In genomic region chr10:109851595-109851994, GRCh38 we compare ENCODE assay signal across 17 cellular contexts.
DNase-seq lines count a peak whose midpoint lies in the region; ATAC-seq and TF ChIP-seq lines count a peak whose summit lies in the region.
"Had no signal": no experiment of that assay in that cellular context is flagged by ENCODE, and none has a peak within 500 bp of the region (broad histone marks: within the 10 kb centered on the region; RNA-seq: fewer than 3 reads in every experiment).

No MANE protein-coding gene starts in this region.

- no peaks in the 10 kb centered on the region for H3K9me3 Mint-ChIP-seq in activated naive CD4-positive, alpha-beta T cell treated with anti-CD3 and anti-CD28 coated beads, Interleukin-2, amount 50 U/mL, for 24 hours
- no peaks in the 10 kb centered on the region for H3K9me3 Mint-ChIP-seq in activated naive CD4-positive, alpha-beta T cell treated with anti-CD3 and anti-CD28 coated beads, Interleukin-2, amount 10 ng/mL, durations not matched to agents 7 days and 5 days
- no peaks in the 10 kb centered on the region for H3K9me3 Mint-ChIP-seq in memory B cell
- H3K9me3 Mint-ChIP-seq: CD14-positive monocyte; CD4-positive, alpha-beta memory T cell; IgD-negative memory B cell had no signal

- no peak for ATAC-seq in memory B cell (ENCODE audit: low read depth)

- WGBS in smooth muscle cell (ENCODE audit: low lambda C conversion rate), result 76% methylated on average over 4 of the region's 4 CpGs

- H3K79me2 ChIP-seq in smooth muscle cell (ENCODE audit: low read depth), result no peaks in the 10 kb centered on the region

- no peaks in the 10 kb centered on the region for H4K20me1 ChIP-seq in smooth muscle cell (ENCODE audit: low read depth)
- H4K20me1 ChIP-seq: BLaER1 had no signal

- no peaks in the 10 kb centered on the region for H3F3A ChIP-seq in smooth muscle cell (ENCODE audit: low read depth)

- H3K4me1 Mint-ChIP-seq in activated naive CD4-positive, alpha-beta T cell treated with anti-CD3 and anti-CD28 coated beads, Interleukin-2, amount 50 U/mL, for 24 hours, result peaks cover 19% of the 10 kb centered on the region
- peaks cover 15% of the 10 kb centered on the region for H3K4me1 Mint-ChIP-seq in activated naive CD4-positive, alpha-beta T cell treated with anti-CD3 and anti-CD28 coated beads, Interleukin-2, amount 10 ng/mL, durations not matched to agents 7 days and 5 days
- H3K4me1 Mint-ChIP-seq in memory B cell, result peaks cover 5% of the 10 kb centered on the region

- TF ChIP-seq CTCF in smooth muscle cell (IDR thresholded peaks at IDR 0.05; ENCODE audit: borderline replicate concordance, insufficient read depth, poor library complexity, severe bottlenecking), result no peak

- H3K27me3 ChIP-seq in smooth muscle cell (ENCODE audit: low read depth), result no peaks in the 10 kb centered on the region
- H3K27me3 ChIP-seq: BLaER1 had no signal

- no peaks in the 10 kb centered on the region for H3K27me3 Mint-ChIP-seq in activated naive CD4-positive, alpha-beta T cell treated with anti-CD3 and anti-CD28 coated beads, Interleukin-2, amount 50 U/mL, for 24 hours
- peaks cover 15% of the 10 kb centered on the region for H3K27me3 Mint-ChIP-seq in activated naive CD4-positive, alpha-beta T cell treated with anti-CD3 and anti-CD28 coated beads, Interleukin-2, amount 10 ng/mL, durations not matched to agents 7 days and 5 days
- H3K27me3 Mint-ChIP-seq in memory B cell, result peaks cover 11% of the 10 kb centered on the region
- H3K27me3 Mint-ChIP-seq: IgD-negative memory B cell had no signal

- no peaks in the 10 kb centered on the region for H3K9me3 ChIP-seq in smooth muscle cell (replicated peaks; ENCODE audit: low read depth)
- H3K9me3 ChIP-seq: BLaER1, HAP-1 had no signal

- no peaks in the 10 kb centered on the region for H3K36me3 ChIP-seq in smooth muscle cell (ENCODE audit: low read depth)
- H3K36me3 ChIP-seq: BLaER1, HAP-1 had no signal

- no peak overlapping the region for H3K27ac ChIP-seq in smooth muscle cell (ENCODE audit: low read depth)
- H3K27ac ChIP-seq: BLaER1 had no signal

- no peak overlapping the region for H3K4me2 ChIP-seq in smooth muscle cell
- H3K4me2 ChIP-seq: BLaER1 had no signal

- CTCF ChIA-PET in activated naive CD4-positive, alpha-beta T cell treated with anti-CD3 and anti-CD28 coated beads, Interleukin-2, amount 10 ng/mL, durations not matched to agents 7 days and 5 days (lab: Charles Lee), result interaction anchor here (0.8 to 1.4 kb wide), 2 partner anchors 12 to 16 kb away, joined by 4 to 8 read pairs; no protein-coding TSS in a partner anchor

- no peak for DNase-seq in activated naive CD4-positive, alpha-beta T cell treated with anti-CD3 and anti-CD28 coated beads, Interleukin-2, amount 10 ng/mL, durations not matched to agents 7 days and 5 days
- DNase-seq in dermis blood vessel endothelial cell, result peak; percentile 6
- no peak for DNase-seq in memory B cell (ENCODE audit: low spot score in 2 of 2)
- no peak for DNase-seq in smooth muscle cell (lab: John Stamatoyannopoulos, UW; ENCODE audit: unreplicated experiment)
- no peak for DNase-seq in GM19240 (ENCODE audit: insufficient read length, low spot score)
- no peak for DNase-seq in NCI-H526 (lab: John Stamatoyannopoulos, UW)
- DNase-seq: 8988T; Calu3; CD4-positive, alpha-beta memory T cell; DMS53; DND-41; EL had no signal

- no peak overlapping the region for H3K27ac Mint-ChIP-seq in activated naive CD4-positive, alpha-beta T cell treated with anti-CD3 and anti-CD28 coated beads, Interleukin-2, amount 50 U/mL, for 24 hours
- no peak overlapping the region for H3K27ac Mint-ChIP-seq in activated naive CD4-positive, alpha-beta T cell treated with anti-CD3 and anti-CD28 coated beads, Interleukin-2, amount 10 ng/mL, durations not matched to agents 7 days and 5 days
- peak overlapping the region; percentile 17 for H3K27ac Mint-ChIP-seq in memory B cell
- H3K27ac Mint-ChIP-seq: CD14-positive monocyte had no signal

- H3K9ac ChIP-seq in smooth muscle cell (ENCODE audit: low read depth), result no peak overlapping the region
- H3K9ac ChIP-seq: BLaER1 had no signal

- H2AFZ ChIP-seq in smooth muscle cell (ENCODE audit: low read depth), result no peak overlapping the region

- H3K4me1 ChIP-seq in smooth muscle cell (ENCODE audit: low read depth), result no peaks in the 10 kb centered on the region
- H3K4me1 ChIP-seq: BLaER1, HAP-1 had no signal

- peak overlapping the region; percentile 40 for H3K4me3 Mint-ChIP-seq in activated naive CD4-positive, alpha-beta T cell treated with anti-CD3 and anti-CD28 coated beads, Interleukin-2, amount 50 U/mL, for 24 hours
- no peak overlapping the region for H3K4me3 Mint-ChIP-seq in activated naive CD4-positive, alpha-beta T cell treated with anti-CD3 and anti-CD28 coated beads, Interleukin-2, amount 10 ng/mL, durations not matched to agents 7 days and 5 days
- H3K4me3 Mint-ChIP-seq in memory B cell, result no peak overlapping the region
- H3K4me3 Mint-ChIP-seq: CD14-positive monocyte, IgD-negative memory B cell had no signal

- no peak overlapping the region for H3K4me3 ChIP-seq in smooth muscle cell
- H3K4me3 ChIP-seq: BLaER1, HAP-1 had no signal

- H3K36me3 Mint-ChIP-seq in activated naive CD4-positive, alpha-beta T cell treated with anti-CD3 and anti-CD28 coated beads, Interleukin-2, amount 50 U/mL, for 24 hours, result no peaks in the 10 kb centered on the region
- no peaks in the 10 kb centered on the region for H3K36me3 Mint-ChIP-seq in activated naive CD4-positive, alpha-beta T cell treated with anti-CD3 and anti-CD28 coated beads, Interleukin-2, amount 10 ng/mL, durations not matched to agents 7 days and 5 days
- H3K36me3 Mint-ChIP-seq in memory B cell, result no peaks in the 10 kb centered on the region
- H3K36me3 Mint-ChIP-seq: CD14-positive monocyte; CD4-positive, alpha-beta memory T cell; IgD-negative memory B cell had no signal
